In genomic region chr17:82029391-82029790, GRCh38 we compare ENCODE assay signal across 15 cellular contexts. TPM values are rescaled to one million over a fixed set of nuclear protein-coding genes. Genes with fewer than 3 reads are reported as not detected.
DNase-seq lines count a peak whose midpoint lies in the region; TF ChIP-seq lines count a peak whose summit lies in the region.
"Had no signal": no experiment of that assay in that cellular context is flagged by ENCODE, and none has a peak within 500 bp of the region (broad histone marks: within the 10 kb centered on the region; RNA-seq: fewer than 3 reads in every experiment).

No MANE protein-coding gene starts in this region.

- no peak overlapping the region for H3K27ac Mint-ChIP-seq in activated CD4-positive, alpha-beta memory T cell treated with anti-CD3 and anti-CD28 coated beads for 36 hours

- H3K4me1 ChIP-seq in BLaER1 treated with 17β-estradiol and CSF1 and Interleukin-3, amounts not matched to agents 10 nM and 100 nM = peaks cover 16 to 53% (median 39%) of the 10 kb centered on the region in 10 experiments
- H3K4me1 ChIP-seq in mesenchymal stem cell (ENCODE audit: control insufficient read depth, insufficient read depth, low read depth, low read length) = peaks cover 19% of the 10 kb centered on the region

- no peak overlapping the region for H3K23ac ChIP-seq in mesenchymal stem cell (ENCODE audit: low read length in 2 of 2)

- H3K9me3 ChIP-seq in BLaER1 treated with 17β-estradiol and CSF1 and Interleukin-3, amounts not matched to agents 10 nM and 100 nM (replicated peaks in 1 of 11) = no peaks in the 10 kb centered on the region
- H3K9me3 ChIP-seq in mesenchymal stem cell (ENCODE audit: control insufficient read depth, low read length) = no peaks in the 10 kb centered on the region
- H3K9me3 ChIP-seq: left lung had no signal

- peaks cover 0 to 45% (median 4%) of the 10 kb centered on the region in 11 experiments; a peak in 6 of 22 replicates for H3K36me3 ChIP-seq in BLaER1 treated with 17β-estradiol and CSF1 and Interleukin-3, amounts not matched to agents 10 nM and 100 nM
- H3K36me3 ChIP-seq in mesenchymal stem cell (ENCODE audit: control insufficient read depth in 1 of 2, insufficient read depth in 2 of 2, low read depth in 1 of 2, low read length in 2 of 2) = peaks cover 0 to 61% of the 10 kb centered on the region in 2 experiments

- H3K4me1 Mint-ChIP-seq in activated CD4-positive, alpha-beta memory T cell treated with anti-CD3 and anti-CD28 coated beads for 36 hours (ENCODE audit: low read depth) = peaks cover 9% of the 10 kb centered on the region

- no peak overlapping the region for H4K91ac ChIP-seq in mesenchymal stem cell (ENCODE audit: low read length)

- H2BK15ac ChIP-seq in mesenchymal stem cell (ENCODE audit: low read depth, poor library complexity, severe bottlenecking) = no peak overlapping the region

- no peak overlapping the region for H2BK12ac ChIP-seq in mesenchymal stem cell (ENCODE audit: low read length in 2 of 2)

- peak overlapping the region in 6 of 11 experiments; percentile 7 to 100 (median 94); a peak in 5 of 22 replicates for H3K4me2 ChIP-seq in BLaER1 treated with 17β-estradiol and CSF1 and Interleukin-3, amounts not matched to agents 10 nM and 100 nM
- no peak overlapping the region for H3K4me2 ChIP-seq in mesenchymal stem cell (ENCODE audit: low read length, poor library complexity, severe bottlenecking)

- peaks cover 0 to 20% (median 18%) of the 10 kb centered on the region in 11 experiments; a peak in 19 of 22 replicates for H3K27me3 ChIP-seq in BLaER1 treated with 17β-estradiol and CSF1 and Interleukin-3, amounts not matched to agents 10 nM and 100 nM
- peaks cover 0 to 12% of the 10 kb centered on the region in 2 experiments for H3K27me3 ChIP-seq in mesenchymal stem cell (ENCODE audit: control insufficient read depth in 1 of 2, insufficient read depth in 1 of 2, low read length in 2 of 2)

- H3K4me3 Mint-ChIP-seq in activated CD4-positive, alpha-beta memory T cell treated with anti-CD3 and anti-CD28 coated beads for 36 hours = peak overlapping the region; percentile 45

- 98% methylated on average over 16 of the region's 16 CpGs for WGBS in mesenchymal stem cell

- no peak overlapping the region for H3K18ac ChIP-seq in mesenchymal stem cell (ENCODE audit: low read depth in 1 of 2, low read length in 2 of 2)

- peak overlapping the region; percentile 19 for H4K8ac ChIP-seq in mesenchymal stem cell (ENCODE audit: low read length)

- POLR2A ChIA-PET in activated CD4-positive, alpha-beta memory T cell treated with anti-CD3 and anti-CD28 coated beads for 36 hours (lab: Charles Lee) = interaction anchor here (1.6 kb wide), 1 partner anchor 69 kb away, joined by 6 read pairs; the partner anchor contains the start of gene FASN

- no peak overlapping the region for H2AK5ac ChIP-seq in mesenchymal stem cell (ENCODE audit: low read length, severe bottlenecking)

- no peak overlapping the region for H2AFZ ChIP-seq in mesenchymal stem cell (ENCODE audit: low read depth, low read length)
- H2AFZ ChIP-seq: GM23248 had no signal

- CTCF ChIA-PET in activated CD4-positive, alpha-beta memory T cell treated with anti-CD3 and anti-CD28 coated beads for 36 hours (lab: Charles Lee) = interaction anchor here (1.3 to 4.9 kb wide), 9 partner anchors 9 to 207 kb away, joined by 4 to 54 read pairs (median 13); partner anchors contain the start of genes CENPX, DCXR and FASN

- 0 out of 22 replicates have a peak overlapping the region, but pooled peaks of 4 of the 11 experiments have one; percentile 9 to 77 (median 74) for H3K9ac ChIP-seq in BLaER1 treated with 17β-estradiol and CSF1 and Interleukin-3, amounts not matched to agents 10 nM and 100 nM
- no peak overlapping the region for H3K9ac ChIP-seq in mesenchymal stem cell (ENCODE audit: low read length)
- H3K9ac ChIP-seq: GM23248 had no signal

- intact Hi-C loops in activated CD4-positive, alpha-beta memory T cell treated with anti-CD3 and anti-CD28 coated beads for 36 hours (cut with micrococcal nuclease) = no loop called here

- no peak for TF ChIP-seq CTCF in coronary artery (IDR thresholded peaks at IDR 0.05)

- peak; percentile 28 for DNase-seq in DMS79 treated with DMSO at 0.1 percent for 48 hours (lab: John Stamatoyannopoulos, UW)
- DNase-seq in DMS79 (lab: John Stamatoyannopoulos, UW) = no peak
- DNase-seq in activated CD4-positive, alpha-beta memory T cell treated with anti-CD3 and anti-CD28 coated beads for 36 hours = no peak
- no peak for DNase-seq in mesenchymal stem cell
- DNase-seq in NCI-H510A (lab: John Stamatoyannopoulos, UW) = no peak
- no peak for DNase-seq in coronary artery (ENCODE audit: low spot score)
- DNase-seq in NCI-H526 treated with DMSO at 0.1 percent for 48 hours (lab: John Stamatoyannopoulos, UW) = no peak
- DNase-seq: COR-L47, GM23248, hippocampal formation, left lung, occipital lobe, T-helper 9 cell had no signal

- no peaks in the 10 kb centered on the region for H3K27me3 Mint-ChIP-seq in activated CD4-positive, alpha-beta memory T cell treated with anti-CD3 and anti-CD28 coated beads for 36 hours

- peaks cover 14% of the 10 kb centered on the region for H3K79me1 ChIP-seq in mesenchymal stem cell (replicated peaks; ENCODE audit: low read length, poor library complexity, severe bottlenecking)

- H3K36me3 Mint-ChIP-seq in activated CD4-positive, alpha-beta memory T cell treated with anti-CD3 and anti-CD28 coated beads for 36 hours = peaks cover 2% of the 10 kb centered on the region

- no peak overlapping the region for H2BK5ac ChIP-seq in mesenchymal stem cell (ENCODE audit: low read depth, low read length, poor library complexity, severe bottlenecking)

- H3K4ac ChIP-seq in mesenchymal stem cell (ENCODE audit: low read depth in 1 of 2, low read length in 2 of 2) = no peak overlapping the region

- no peak overlapping the region for H3K4me3 ChIP-seq in BLaER1 treated with 17β-estradiol and CSF1 and Interleukin-3, amounts not matched to agents 10 nM and 100 nM
- no peak overlapping the region for H3K4me3 ChIP-seq in mesenchymal stem cell (ENCODE audit: insufficient read depth in 1 of 2, low read depth in 1 of 2, low read length in 2 of 2)
- no peak overlapping the region for H3K4me3 ChIP-seq in coronary artery
- H3K4me3 ChIP-seq: GM23248 had no signal

- no peaks in the 10 kb centered on the region for H3K9me3 Mint-ChIP-seq in activated CD4-positive, alpha-beta memory T cell treated with anti-CD3 and anti-CD28 coated beads for 36 hours

- no peak overlapping the region for H2BK120ac ChIP-seq in mesenchymal stem cell (ENCODE audit: low read depth, low read length)

- no peak overlapping the region for H3K14ac ChIP-seq in mesenchymal stem cell (ENCODE audit: low read length in 2 of 2)

- H4K20me1 ChIP-seq in BLaER1 treated with 17β-estradiol and CSF1 and Interleukin-3, amounts not matched to agents 10 nM and 100 nM = peaks cover 0 to 80% (median 24%) of the 10 kb centered on the region in 11 experiments; a peak in 13 of 22 replicates

- H3K27ac ChIP-seq in BLaER1 treated with 17β-estradiol and CSF1 and Interleukin-3, amounts not matched to agents 10 nM and 100 nM = no peak overlapping the region
- no peak overlapping the region for H3K27ac ChIP-seq in mesenchymal stem cell (ENCODE audit: low read length, poor library complexity, severe bottlenecking)
- H3K27ac ChIP-seq in coronary artery = no peak overlapping the region
- H3K27ac ChIP-seq: GM23248, left lung had no signal

RNA-seq across cellular contexts. Expression of gene RAC3, which starts 2.1 kb away (rescaled TPM):
- total RNA-seq in activated CD4-positive, alpha-beta memory T cell treated with anti-CD3 and anti-CD28 coated beads for 36 hours = 1 to 10 TPM; 6.3 to 8.1 TPM
- polyA plus RNA-seq in mesenchymal stem cell (2013, experiment 1 of 2) = 33.3 TPM
- polyA plus RNA-seq in mesenchymal stem cell (2013, experiment 2 of 2) = 31.4 TPM
- total RNA-seq: A172 had no signal

RNA-seq across cellular contexts. Expression of gene LRRC45, which starts 6.3 kb away (rescaled TPM):
- 10 to 100 TPM; 16.3 to 19.0 TPM for total RNA-seq in activated CD4-positive, alpha-beta memory T cell treated with anti-CD3 and anti-CD28 coated beads for 36 hours
- 4.8 TPM for polyA plus RNA-seq in mesenchymal stem cell (2013, experiment 1 of 2)
- polyA plus RNA-seq in mesenchymal stem cell (2013, experiment 2 of 2) = 5.2 TPM

RNA-seq across cellular contexts. Expression of gene CENPX, which starts 6.7 kb away (rescaled TPM):
- total RNA-seq in activated CD4-positive, alpha-beta memory T cell treated with anti-CD3 and anti-CD28 coated beads for 36 hours = 10 to 100 TPM; 83.0 to 85.8 TPM
- polyA plus RNA-seq in mesenchymal stem cell (2013, experiment 1 of 2) = 26.5 TPM
- 26.0 TPM for polyA plus RNA-seq in mesenchymal stem cell (2013, experiment 2 of 2)

RNA-seq across cellular contexts. Expression of gene DCXR, which starts 8.1 kb away (rescaled TPM):
- 100 to 1,000 TPM; 105 to 115 TPM for total RNA-seq in activated CD4-positive, alpha-beta memory T cell treated with anti-CD3 and anti-CD28 coated beads for 36 hours
- polyA plus RNA-seq in mesenchymal stem cell (2013, experiment 1 of 2) = 39.7 TPM
- polyA plus RNA-seq in mesenchymal stem cell (2013, experiment 2 of 2) = 43.5 TPM

RNA-seq across cellular contexts. Expression of gene RFNG, which starts 22.2 kb away (rescaled TPM):
- total RNA-seq in activated CD4-positive, alpha-beta memory T cell treated with anti-CD3 and anti-CD28 coated beads for 36 hours = 10 to 100 TPM; 16.5 to 17.5 TPM
- 31.3 TPM for polyA plus RNA-seq in mesenchymal stem cell (2013, experiment 1 of 2)
- 31.7 TPM for polyA plus RNA-seq in mesenchymal stem cell (2013, experiment 2 of 2)
